8 cellular contexts compared by ENCODE assay signal in genomic region chr15:99702895-99703602, GRCh38. TPM values are rescaled to one million over a fixed set of nuclear protein-coding genes. Genes with fewer than 3 reads are reported as not detected.
DNase-seq lines count a peak whose midpoint lies in the region; ATAC-seq and TF ChIP-seq lines count a peak whose summit lies in the region.

No MANE protein-coding gene starts in this region.

- H3K36me3 Mint-ChIP-seq in activated B cell treated with CpG ODN at 0.5 μM for 24 hours (ENCODE audit: low read depth), result peaks cover 18% of the 10 kb centered on the region

- WGBS in SK-N-SH (ENCODE audit: low lambda C conversion rate), result 89% methylated on average over 4 of the region's 4 CpGs
- WGBS in hepatocyte (ENCODE audit: low lambda C conversion rate, missing lambda C conversion rate), result 65% methylated on average over 4 of the region's 4 CpGs
- 33 to 38% methylated on average over 4 of the region's 4 CpGs for WGBS in testis, 2 donors

- POLR2A ChIA-PET in SK-N-SH (lab: Yijun Ruan, JAX), result no interaction called here
- POLR2A ChIA-PET in activated B cell treated with CpG ODN at 0.5 μM for 24 hours (lab: Charles Lee), result interaction anchor here (0.7 to 2.4 kb wide), 6 partner anchors 23 to 201 kb away, joined by 3 to 45 read pairs (median 14); partner anchors contain the start of genes LYSMD4 and MEF2A

- peaks cover 27% of the 10 kb centered on the region for H3K4me1 Mint-ChIP-seq in activated B cell treated with CpG ODN at 0.5 μM for 24 hours

- H3K9ac ChIP-seq in SK-N-SH, result no peak overlapping the region; the same call in 1 of the 2 replicates

- H2AFZ ChIP-seq in SK-N-SH (ENCODE audit: low read depth), result no peak overlapping the region
- peak overlapping the region; percentile 6 for H2AFZ ChIP-seq in hepatocyte

- H3K79me2 ChIP-seq in SK-N-SH (ENCODE audit: insufficient read depth), result no peaks in the 10 kb centered on the region
- H3K79me2 ChIP-seq in hepatocyte, result no peaks in the 10 kb centered on the region

- TF ChIP-seq EP300 in SK-N-SH (IDR thresholded peaks at IDR 0.05; ENCODE audit: borderline replicate concordance in 1 of 2, low read depth in 1 of 2, low read length in 1 of 2), result no peak

- H3K27ac ChIP-seq in SK-N-SH (ENCODE audit: low read depth in 2 of 2, low read length in 1 of 2), result peak overlapping the region in 1 of 2 experiments; percentile 80
- H3K27ac ChIP-seq in hepatocyte, result peak overlapping the region; percentile 77
- H3K27ac ChIP-seq in testis, result peak overlapping the region; percentile 84 to 88

- peak overlapping the region; percentile 11 for H3K4me3 Mint-ChIP-seq in activated B cell treated with CpG ODN at 0.5 μM for 24 hours

- no peaks in the 10 kb centered on the region for H3K27me3 Mint-ChIP-seq in activated B cell treated with CpG ODN at 0.5 μM for 24 hours

- H3K9me2 ChIP-seq in SK-N-SH (no peaks in the 10 kb centered on the region), hepatocyte (replicated peaks; ENCODE audit: insufficient read depth) (no peaks in the 10 kb centered on the region)

- H3K27ac Mint-ChIP-seq in activated B cell treated with CpG ODN at 0.5 μM for 24 hours, result peak overlapping the region; percentile 24

- no peak for TF ChIP-seq RAD21 in SK-N-SH (IDR thresholded peaks at IDR 0.05; ENCODE audit: low read length)

- peaks cover 0 to 12% of the 10 kb centered on the region in 2 experiments for H3K36me3 ChIP-seq in SK-N-SH (replicated peaks in 1 of 2; ENCODE audit: control insufficient read depth in 1 of 2, insufficient read depth in 2 of 2, low read length in 1 of 2)
- H3K36me3 ChIP-seq in hepatocyte (replicated peaks; ENCODE audit: insufficient read depth, low read depth), result no peaks in the 10 kb centered on the region
- H3K36me3 ChIP-seq in testis (ENCODE audit: low read depth, missing control alignments), result no peaks in the 10 kb centered on the region

- no peak for TF ChIP-seq POLR2A in testis (IDR thresholded peaks at IDR 0.05)

- peaks cover 17% of the 10 kb centered on the region for H3F3A ChIP-seq in SK-N-SH (replicated peaks; ENCODE audit: insufficient read depth)

- DNase-seq in SK-N-SH (no peak), activated B cell treated with CpG ODN at 0.5 μM for 24 hours (no peak), hepatocyte (ENCODE audit: low spot score) (no peak), testis (no peak), NCI-H2029 (lab: John Stamatoyannopoulos, UW) (no peak), hepatic stellate cell (ENCODE audit: low spot score) (no peak), NCI-H524 treated with DMSO at 0.1 percent for 48 hours (lab: John Stamatoyannopoulos, UW) (no peak)

- H3K4me3 ChIP-seq in SK-N-SH (ENCODE audit: low read depth in 2 of 2, low read length in 1 of 2), result no peak overlapping the region; a peak in 1 of 4 replicates
- no peak overlapping the region for H3K4me3 ChIP-seq in hepatocyte
- no peak overlapping the region for H3K4me3 ChIP-seq in testis

- H4K20me1 ChIP-seq in SK-N-SH (ENCODE audit: insufficient read depth), result 0 out of 2 replicates have a peak, but pooled peaks cover 3% of the 10 kb centered on the region
- H4K20me1 ChIP-seq in hepatocyte (ENCODE audit: insufficient read depth, poor library complexity, severe bottlenecking), result no peaks in the 10 kb centered on the region

- ATAC-seq in SK-N-SH treated with all-trans-retinoic acid at 6 μM for 48 hours, result no peak
- ATAC-seq in activated B cell treated with CpG ODN at 0.5 μM for 24 hours (ENCODE audit: low read depth), result no peak

- TF ChIP-seq CTCF in SK-N-SH (IDR thresholded peaks at IDR 0.05) (no peak), activated B cell treated with CpG ODN at 0.5 μM for 24 hours (IDR thresholded peaks at IDR 0.05) (no peak), hepatocyte (IDR thresholded peaks at IDR 0.05; ENCODE audit: poor library complexity) (no peak), testis (IDR thresholded peaks at IDR 0.05) (no peak)

- H3K4me1 ChIP-seq in SK-N-SH (ENCODE audit: control insufficient read depth in 1 of 2, insufficient read depth in 2 of 2, low read depth in 1 of 2, low read length in 1 of 2) (peaks cover 11 to 26% of the 10 kb centered on the region in 2 experiments; a peak in 3 of 4 replicates), hepatocyte (ENCODE audit: insufficient read depth) (peaks cover 13% of the 10 kb centered on the region), testis (peaks cover 26% of the 10 kb centered on the region)

- H3K9me3 ChIP-seq in SK-N-SH (no peaks in the 10 kb centered on the region), hepatocyte (ENCODE audit: low read depth) (no peaks in the 10 kb centered on the region), testis (no peaks in the 10 kb centered on the region)

- intact Hi-C loops in activated B cell treated with CpG ODN at 0.5 μM for 24 hours (cut with micrococcal nuclease) (loop anchor here (1.0 kb wide), 1 partner anchor 136 kb away; no protein-coding TSS in a partner anchor), testis (cut with DNase I; ENCODE audit: low total_unique reads) (no loop called here)

- H3K4me2 ChIP-seq in SK-N-SH (peak overlapping the region; percentile 58), hepatocyte (peak overlapping the region; percentile 34)

- H3K27me3 ChIP-seq in SK-N-SH (ENCODE audit: insufficient read depth) (no peaks in the 10 kb centered on the region), hepatocyte (no peaks in the 10 kb centered on the region), testis (no peaks in the 10 kb centered on the region)

- H3K9me3 Mint-ChIP-seq in activated B cell treated with CpG ODN at 0.5 μM for 24 hours, result no peaks in the 10 kb centered on the region

- CTCF ChIA-PET in SK-N-SH (lab: Yijun Ruan, JAX) (interaction anchor here (0.6 to 5.9 kb wide), 28 partner anchors 11 to 603 kb away, joined by 3 to 132 read pairs (median 12); partner anchors contain the start of genes LYSMD4 and MEF2A), activated B cell treated with CpG ODN at 0.5 μM for 24 hours (lab: Charles Lee) (interaction anchor here (1.0 to 5.2 kb wide), 17 partner anchors 15 to 436 kb away, joined by 3 to 143 read pairs (median 17); no protein-coding TSS in a partner anchor)

TF ChIP-seq in SK-N-SH, 30 proteins besides CTCF, POLR2A, EP300 and RAD21 (continues in another document):
- TF ChIP-seq SMC3 (IDR thresholded peaks at IDR 0.05; ENCODE audit: low read depth, low read length) (no peak), NRF1 (IDR thresholded peaks at IDR 0.05; ENCODE audit: low read depth, low read length) (no peak), TAF1 (IDR thresholded peaks at IDR 0.05; ENCODE audit: borderline replicate concordance, low read depth, low read length) (no peak), FOXM1 (IDR thresholded peaks at IDR 0.05; ENCODE audit: low read depth) (no peak)
- TF ChIP-seq, protein P1, sequence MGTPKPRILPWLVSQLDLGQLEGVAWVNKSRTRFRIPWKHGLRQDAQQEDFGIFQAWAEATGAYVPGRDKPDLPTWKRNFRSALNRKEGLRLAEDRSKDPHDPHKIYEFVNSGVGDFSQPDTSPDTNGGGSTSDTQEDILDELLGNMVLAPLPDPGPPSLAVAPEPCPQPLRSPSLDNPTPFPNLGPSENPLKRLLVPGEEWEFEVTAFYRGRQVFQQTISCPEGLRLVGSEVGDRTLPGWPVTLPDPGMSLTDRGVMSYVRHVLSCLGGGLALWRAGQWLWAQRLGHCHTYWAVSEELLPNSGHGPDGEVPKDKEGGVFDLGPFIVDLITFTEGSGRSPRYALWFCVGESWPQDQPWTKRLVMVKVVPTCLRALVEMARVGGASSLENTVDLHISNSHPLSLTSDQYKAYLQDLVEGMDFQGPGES (IDR thresholded peaks at IDR 0.05; ENCODE audit: low read depth, low read length), result no peak
- TF ChIP-seq, protein P2, sequence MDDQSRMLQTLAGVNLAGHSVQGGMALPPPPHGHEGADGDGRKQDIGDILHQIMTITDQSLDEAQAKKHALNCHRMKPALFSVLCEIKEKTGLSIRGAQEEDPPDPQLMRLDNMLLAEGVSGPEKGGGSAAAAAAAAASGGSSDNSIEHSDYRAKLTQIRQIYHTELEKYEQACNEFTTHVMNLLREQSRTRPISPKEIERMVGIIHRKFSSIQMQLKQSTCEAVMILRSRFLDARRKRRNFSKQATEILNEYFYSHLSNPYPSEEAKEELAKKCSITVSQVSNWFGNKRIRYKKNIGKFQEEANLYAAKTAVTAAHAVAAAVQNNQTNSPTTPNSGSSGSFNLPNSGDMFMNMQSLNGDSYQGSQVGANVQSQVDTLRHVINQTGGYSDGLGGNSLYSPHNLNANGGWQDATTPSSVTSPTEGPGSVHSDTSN (IDR thresholded peaks at IDR 0.05), result no peak

TF ChIP-seq in SK-N-SH treated with all-trans-retinoic acid at 6 μM for 48 hours, 23 proteins besides CTCF, POLR2A, EP300 and RAD21 (continues in another document):
- no peak for TF ChIP-seq ZNF8 (CRISPR knock-in tag; IDR thresholded peaks at IDR 0.05)
- TF ChIP-seq ZC3H10 (CRISPR knock-in tag; IDR thresholded peaks at IDR 0.05), result no peak
- TF ChIP-seq ARNTL (CRISPR knock-in tag; IDR thresholded peaks at IDR 0.05; ENCODE audit: borderline replicate concordance, low read depth), result no peak
- TF ChIP-seq, protein P3, sequence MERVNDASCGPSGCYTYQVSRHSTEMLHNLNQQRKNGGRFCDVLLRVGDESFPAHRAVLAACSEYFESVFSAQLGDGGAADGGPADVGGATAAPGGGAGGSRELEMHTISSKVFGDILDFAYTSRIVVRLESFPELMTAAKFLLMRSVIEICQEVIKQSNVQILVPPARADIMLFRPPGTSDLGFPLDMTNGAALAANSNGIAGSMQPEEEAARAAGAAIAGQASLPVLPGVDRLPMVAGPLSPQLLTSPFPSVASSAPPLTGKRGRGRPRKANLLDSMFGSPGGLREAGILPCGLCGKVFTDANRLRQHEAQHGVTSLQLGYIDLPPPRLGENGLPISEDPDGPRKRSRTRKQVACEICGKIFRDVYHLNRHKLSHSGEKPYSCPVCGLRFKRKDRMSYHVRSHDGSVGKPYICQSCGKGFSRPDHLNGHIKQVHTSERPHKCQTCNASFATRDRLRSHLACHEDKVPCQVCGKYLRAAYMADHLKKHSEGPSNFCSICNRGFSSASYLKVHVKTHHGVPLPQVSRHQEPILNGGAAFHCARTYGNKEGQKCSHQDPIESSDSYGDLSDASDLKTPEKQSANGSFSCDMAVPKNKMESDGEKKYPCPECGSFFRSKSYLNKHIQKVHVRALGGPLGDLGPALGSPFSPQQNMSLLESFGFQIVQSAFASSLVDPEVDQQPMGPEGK (CRISPR knock-in tag; IDR thresholded peaks at IDR 0.05; ENCODE audit: borderline replicate concordance), result no peak
- TF ChIP-seq RARB (CRISPR knock-in tag; IDR thresholded peaks at IDR 0.05), result no peak
- no peak for TF ChIP-seq BACH2 (CRISPR knock-in tag; IDR thresholded peaks at IDR 0.05; ENCODE audit: borderline replicate concordance)
- TF ChIP-seq ISL1 (CRISPR knock-in tag; IDR thresholded peaks at IDR 0.05), result no peak
- TF ChIP-seq CSDC2 (CRISPR knock-in tag; IDR thresholded peaks at IDR 0.05), result no peak

RNA-seq across cellular contexts. Expression of gene LYSMD4, which starts 30.2 kb away (rescaled TPM):
- polyA plus RNA-seq in SK-N-SH (2012; rRNA removed) (5.1 and 6.1 TPM in 2 replicates), hepatocyte (9.0 and 15.4 TPM in 2 replicates), testis (ENCODE audit: insufficient read depth, low read depth, low replicate concordance) (13.2 TPM)
- polyA plus RNA-seq in SK-N-SH (2012; cell fraction: cytosol; rRNA removed), result 3.2 and 4.7 TPM in 2 replicates
- polyA plus RNA-seq in SK-N-SH (2012; cell fraction: nucleus; rRNA removed), result 14.2 and 18.0 TPM in 2 replicates
- total RNA-seq in activated B cell treated with CpG ODN at 0.5 μM for 24 hours (4.7 and 6.1 TPM in 2 replicates), hepatocyte (7.7 and 12.8 TPM in 2 replicates), testis (10 to 100 TPM; 23.6 to 27.1 TPM)
